Comparison of ENCODE assay signal across 8 cellular contexts in the genomic region with DNA sequence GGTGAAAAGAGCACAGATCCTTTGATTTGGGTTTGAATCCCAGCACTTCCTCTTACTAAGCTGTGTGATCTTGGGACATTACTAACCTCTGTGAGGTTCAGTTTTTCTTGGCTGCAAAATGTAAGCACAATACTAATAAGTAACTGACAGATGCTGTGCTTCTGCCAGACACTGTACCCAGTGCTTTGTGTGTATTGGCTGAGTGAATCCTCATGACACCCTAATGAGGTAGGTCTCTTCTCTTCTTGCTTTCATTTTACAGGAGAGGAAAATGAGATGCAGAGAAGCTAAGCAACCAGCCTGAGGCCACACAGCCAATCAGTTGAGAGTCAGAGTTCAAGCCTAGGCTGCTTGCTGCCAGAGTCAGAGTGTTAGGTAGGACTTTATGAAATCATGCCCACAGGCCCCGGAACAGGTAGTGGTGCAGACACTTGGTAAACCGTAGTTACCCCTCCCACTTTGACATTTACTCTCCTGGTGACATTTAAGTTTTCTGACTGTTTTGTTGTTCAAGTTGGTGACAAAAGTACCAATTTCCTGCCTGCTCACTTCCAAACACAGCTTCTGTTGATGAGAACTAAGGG. TPM values are rescaled to one million over a fixed set of nuclear protein-coding genes. Genes with fewer than 3 reads are reported as not detected.
DNase-seq lines count a peak whose midpoint lies in the region; ATAC-seq and TF ChIP-seq lines count a peak whose summit lies in the region.

No MANE protein-coding gene starts in this region.

- H3K27me3 ChIP-seq in neural progenitor cell (no peaks in the 10 kb centered on the region), ovary (no peaks in the 10 kb centered on the region)

- TF ChIP-seq EP300 in ovary (IDR thresholded peaks at IDR 0.05): no peak

- H3K4me1 ChIP-seq in neural progenitor cell (peaks cover 33% of the 10 kb centered on the region), ovary (ENCODE audit: insufficient read depth) (no peaks in the 10 kb centered on the region)

- no peak overlapping the region for H3K4me2 ChIP-seq in neural progenitor cell

- H3K9ac ChIP-seq in neural progenitor cell: no peak overlapping the region

- H3K79me2 ChIP-seq in neural progenitor cell (ENCODE audit: low read depth): peaks cover 26% of the 10 kb centered on the region

- 87 to 97% (median 89%) methylated on average over 2 of the region's 2 CpGs for WGBS in ovary, 3 donors

- DNase-seq in T-helper 2 cell treated with Interferon-gamma antibody and Interleukin-4, amounts not matched to agents 5 μg/mL and 100 μg/mL, for 36 hours (ENCODE audit: low spot score): peak; percentile 89
- DNase-seq in neural progenitor cell (ENCODE audit: low spot score): no peak
- no peak for DNase-seq in LoVo (ENCODE audit: low spot score)
- no peak for DNase-seq in medulla oblongata (ENCODE audit: extremely low spot score)
- DNase-seq in ovary: no peak

- no peak overlapping the region for H3K27ac ChIP-seq in neural progenitor cell
- H3K27ac ChIP-seq in ovary: no peak overlapping the region

- no peaks in the 10 kb centered on the region for H3K27me3 Mint-ChIP-seq in T-helper 2 cell treated with Interferon-gamma antibody and Interleukin-4, amounts not matched to agents 5 μg/mL and 100 μg/mL, for 36 hours (ENCODE audit: low read depth)
- H3K27me3 Mint-ChIP-seq in brain (peaks cover 4% of the 10 kb centered on the region), neural progenitor cell (ENCODE audit: insufficient read depth, low read depth) (peaks cover 7% of the 10 kb centered on the region)

- H3K9me3 Mint-ChIP-seq in T-helper 2 cell treated with Interferon-gamma antibody and Interleukin-4, amounts not matched to agents 5 μg/mL and 100 μg/mL, for 36 hours: no peaks in the 10 kb centered on the region
- H3K9me3 Mint-ChIP-seq in brain (no peaks in the 10 kb centered on the region), neural progenitor cell (no peaks in the 10 kb centered on the region)

- H2AFZ ChIP-seq in neural progenitor cell (replicated peaks): no peak overlapping the region

- peaks cover 67% of the 10 kb centered on the region for H3K4me1 Mint-ChIP-seq in T-helper 2 cell treated with Interferon-gamma antibody and Interleukin-4, amounts not matched to agents 5 μg/mL and 100 μg/mL, for 36 hours (ENCODE audit: low read depth)
- H3K4me1 Mint-ChIP-seq in brain: peaks cover 64% of the 10 kb centered on the region
- peaks cover 49% of the 10 kb centered on the region for H3K4me1 Mint-ChIP-seq in neural progenitor cell

- intact Hi-C loops in ovary (cut with DNase I): no loop called here

- H3F3A ChIP-seq in neural progenitor cell (ENCODE audit: low read depth): peaks cover 16% of the 10 kb centered on the region

- H3K36me3 ChIP-seq in neural progenitor cell (no peaks in the 10 kb centered on the region), ovary (no peaks in the 10 kb centered on the region)

- H3K9me3 ChIP-seq in neural progenitor cell (ENCODE audit: low read depth): no peaks in the 10 kb centered on the region
- no peaks in the 10 kb centered on the region for H3K9me3 ChIP-seq in ovary

- H4K20me1 ChIP-seq in neural progenitor cell (ENCODE audit: low read depth): peaks cover 50% of the 10 kb centered on the region

- peak overlapping the region; percentile 74 for H3K4me3 Mint-ChIP-seq in T-helper 2 cell treated with Interferon-gamma antibody and Interleukin-4, amounts not matched to agents 5 μg/mL and 100 μg/mL, for 36 hours
- H3K4me3 Mint-ChIP-seq in brain: no peak overlapping the region
- no peak overlapping the region for H3K4me3 Mint-ChIP-seq in neural progenitor cell

- H3K4me3 ChIP-seq in neural progenitor cell (no peak overlapping the region), ovary (no peak overlapping the region)

- H3K27ac Mint-ChIP-seq in T-helper 2 cell treated with Interferon-gamma antibody and Interleukin-4, amounts not matched to agents 5 μg/mL and 100 μg/mL, for 36 hours: peak overlapping the region; percentile 96
- peak overlapping the region in 4 of 5 experiments; percentile 33 to 79 (median 50) for H3K27ac Mint-ChIP-seq in brain
- peak overlapping the region; percentile 63 for H3K27ac Mint-ChIP-seq in neural progenitor cell

- H3K36me3 Mint-ChIP-seq in T-helper 2 cell treated with Interferon-gamma antibody and Interleukin-4, amounts not matched to agents 5 μg/mL and 100 μg/mL, for 36 hours (ENCODE audit: low read depth): peaks cover 24% of the 10 kb centered on the region
- no peaks in the 10 kb centered on the region for H3K36me3 Mint-ChIP-seq in brain
- H3K36me3 Mint-ChIP-seq in neural progenitor cell: no peaks in the 10 kb centered on the region

- ATAC-seq in GM18907 (IDR thresholded peaks at IDR 0.05; ENCODE audit: unreplicated experiment): peak; percentile 84
- ATAC-seq in HG03045 (IDR thresholded peaks at IDR 0.05; ENCODE audit: unreplicated experiment): peak; percentile 71

- TF ChIP-seq CTCF in brain (conservative IDR thresholded peaks at IDR 0.05): no peak
- no peak for TF ChIP-seq CTCF in neural progenitor cell (IDR thresholded peaks at IDR 0.05)
- TF ChIP-seq CTCF in ovary (IDR thresholded peaks at IDR 0.05): no peak

- no peak for TF ChIP-seq POLR2A in ovary (IDR thresholded peaks at IDR 0.05)

RNA-seq across cellular contexts. Expression of a gene that starts 21.2 kb away (rescaled TPM):
- polyA plus RNA-seq in brain (ENCODE audit: insufficient read depth, low read depth, low replicate concordance) (8.5 TPM), ovary (1 to 10 TPM; 1.6 to 6.0 TPM)
- total RNA-seq in neural progenitor cell (ENCODE audit: low replicate concordance) (17.3 and 28.0 TPM in 2 replicates), ovary (10 to 100 TPM in 1 of 7 donors, 1 to 10 TPM in 6; 3.3 to 16.1 (median 5.5) TPM)
